8 cellular contexts compared by ENCODE assay signal in genomic region chr1:6180215-6180577, GRCh38. TPM values are rescaled to one million over a fixed set of nuclear protein-coding genes. Genes with fewer than 3 reads are reported as not detected.
DNase-seq lines count a peak whose midpoint lies in the region; ATAC-seq and TF ChIP-seq lines count a peak whose summit lies in the region.

CHD5 (minus strand) TSS chr1:6180321; CDS start chr1:6180023, 298 bp downstream.

- no peaks in the 10 kb centered on the region for H3K4me1 Mint-ChIP-seq in Calu3 (ENCODE audit: low read depth, unreplicated experiment)

- H4K20me1 ChIP-seq in osteoblast (ENCODE audit: insufficient read depth, low read length), result peaks cover 35% of the 10 kb centered on the region

- CTCF ChIA-PET in Calu3 (lab: Charles Lee), result no interaction called here

- H3K4me3 ChIP-seq in HUES48 (ENCODE audit: low read depth, low read length) (peak within 1 kb of the TSS; percentile 44; the same call in 1 of the 2 replicates), brain microvascular endothelial cell (ENCODE audit: low read depth, low read length) (no peak within 1 kb of the TSS), osteoblast (ENCODE audit: insufficient read depth, low read length) (no peak within 1 kb of the TSS)

- no peak for ATAC-seq in GM21529 (IDR thresholded peaks at IDR 0.05; ENCODE audit: unreplicated experiment)

- no peaks in the 10 kb centered on the region for H3K9me3 ChIP-seq in HUES48 (ENCODE audit: control insufficient read depth, insufficient read depth, low read length)
- no peaks in the 10 kb centered on the region for H3K9me3 ChIP-seq in osteoblast (ENCODE audit: low read depth, low read length)

- H3K27me3 ChIP-seq in HUES48 (ENCODE audit: control insufficient read depth, insufficient read depth, low read length) (peaks cover 61% of the 10 kb centered on the region), brain microvascular endothelial cell (replicated peaks) (peaks cover 39% of the 10 kb centered on the region), osteoblast (ENCODE audit: insufficient read depth, low read length) (peaks cover 37% of the 10 kb centered on the region)

- no peak within 1 kb of the TSS for H3K27ac ChIP-seq in HUES48 (ENCODE audit: low read depth, low read length)
- H3K27ac ChIP-seq in brain microvascular endothelial cell, result no peak within 1 kb of the TSS
- no peak within 1 kb of the TSS for H3K27ac ChIP-seq in osteoblast (ENCODE audit: low read depth, low read length)

- no peak within 1 kb of the TSS for H2AFZ ChIP-seq in osteoblast (ENCODE audit: low read length)

- H3K27me3 Mint-ChIP-seq in Calu3 (ENCODE audit: unreplicated experiment), result peaks cover 39% of the 10 kb centered on the region

- DNase-seq in Calu3, result peak; percentile 41
- DNase-seq in brain microvascular endothelial cell, result no peak
- DNase-seq in osteoblast (ENCODE audit: insufficient read length, low spot score, missing footprints), result peak; percentile 91
- no peak for DNase-seq in stimulated activated CD4-positive, alpha-beta T cell treated with anti-CD3 and anti-CD28 coated beads, Interleukin-2, amount 100 ng/mL, for 24 hours
- no peak for DNase-seq in NOMO-1 treated with DMSO at 0.1 percent for 48 hours (lab: John Stamatoyannopoulos, UW; ENCODE audit: unreplicated experiment)
- no peak for DNase-seq in GM10266 (ENCODE audit: extremely low spot score)

- H3K79me2 ChIP-seq in osteoblast (ENCODE audit: insufficient read depth, low read length), result no peaks in the 10 kb centered on the region

- no peak within 1 kb of the TSS for H3K9ac ChIP-seq in HUES48 (ENCODE audit: low read depth, low read length)

- peaks cover 24% of the 10 kb centered on the region for H3K36me3 Mint-ChIP-seq in Calu3 (ENCODE audit: insufficient read depth, unreplicated experiment)

- no peak within 1 kb of the TSS for H3K4me2 ChIP-seq in osteoblast (ENCODE audit: insufficient read depth, low read length)

- H3K27ac Mint-ChIP-seq in Calu3 (ENCODE audit: unreplicated experiment), result no peak within 1 kb of the TSS

- H3K4me3 Mint-ChIP-seq in Calu3 (ENCODE audit: low read depth, unreplicated experiment), result peak within 1 kb of the TSS; percentile 64

- in situ Hi-C loops in brain microvascular endothelial cell (cut with HindIII; ENCODE audit: low pct_ligation_motif_present, low sequenced_read_pairs), result no loop called here

- H3K4me1 ChIP-seq in HUES48 (ENCODE audit: control insufficient read depth, insufficient read depth, low read length), result peaks cover 23% of the 10 kb centered on the region
- H3K4me1 ChIP-seq in osteoblast (ENCODE audit: insufficient read depth, low read length), result no peaks in the 10 kb centered on the region

- TF ChIP-seq CTCF in Calu3 (IDR thresholded peaks at IDR 0.05; ENCODE audit: unreplicated experiment), result no peak
- TF ChIP-seq CTCF in brain microvascular endothelial cell (IDR thresholded peaks at IDR 0.05; ENCODE audit: low read depth, low read length, missing control alignments), result peak; percentile 14
- TF ChIP-seq CTCF in osteoblast (IDR thresholded peaks at IDR 0.05; ENCODE audit: extremely low read depth, low read depth, low read length), result no peak
- no peak for TF ChIP-seq CTCF in GM10266 (IDR thresholded peaks at IDR 0.05; ENCODE audit: control insufficient read depth, insufficient read depth, low read depth, missing control alignments)

- no TSS peak for BruUV-seq in Calu3 (replicated peaks; lab: Mats Ljungman, UMichigan)

- intact Hi-C loops in Calu3 (cut with micrococcal nuclease; ENCODE audit: unreplicated experiment), result no loop called here

- H3K9me3 Mint-ChIP-seq in Calu3 (ENCODE audit: low read depth, unreplicated experiment), result no peaks in the 10 kb centered on the region

- H3K36me3 ChIP-seq in HUES48 (ENCODE audit: control insufficient read depth, insufficient read depth, low read length) (peaks cover 10% of the 10 kb centered on the region), brain microvascular endothelial cell (replicated peaks) (peaks cover 4% of the 10 kb centered on the region), osteoblast (ENCODE audit: insufficient read depth, low read length) (peaks cover 5% of the 10 kb centered on the region)

RNA-seq across cellular contexts. Expression of gene CHD5, which starts in this region (rescaled TPM):
- 0.27 and 0.28 TPM in 2 replicates for total RNA-seq in Calu3 (2022)
- under 0.01 TPM in 1 of 2 replicates, not detected in the other for total RNA-seq in osteoblast

Comparison
In these comparisons a context has a peak if more than half of its experiments do, and no peak if none do; other contexts are left out.
1. Peak in DNase-seq in Calu3; RNA of the gene not detected or under 1 TPM.
2. Peak in DNase-seq in osteoblast; RNA of the gene not detected or under 1 TPM.